ENCODE assay signal across 19 cellular contexts in genomic region chr6:107059606-107060005, GRCh38.
"Had no signal": no experiment of that assay in that cellular context is flagged by ENCODE, and none has a peak within 500 bp of the region (broad histone marks: within the 10 kb centered on the region; RNA-seq: fewer than 3 reads in every experiment).

No MANE protein-coding gene starts in this region.

- DNase-seq: effector memory CD8-positive, alpha-beta T cell; esophagus squamous epithelium; foreskin fibroblast; glutamatergic neuron; immature natural killer cell; naive thymus-derived CD4-positive, alpha-beta T cell; nephron progenitor cell; right lobe of liver; stimulated activated CD4-positive, alpha-beta T cell treated with anti-CD3 and anti-CD28 coated beads, Interleukin-4, amount 100 ng/mL, for 1 hour; stimulated activated CD8-positive, alpha-beta memory T cell treated with anti-CD3 and anti-CD28 coated beads, Interleukin-4, amount 100 ng/mL, for 48 hours; stimulated activated naive CD8-positive, alpha-beta T cell treated with anti-CD3 and anti-CD28 coated beads, Interleukin-15, Interleukin-2, amounts not matched to agents 100 U/mL and 50 U/mL, for 24 hours; thyroid gland; upper lobe of left lung; uterus had no signal

- H3K36me3 ChIP-seq: esophagus squamous epithelium, gastroesophageal sphincter, prostate gland, right lobe of liver, suprapubic skin, thyroid gland, upper lobe of left lung, uterus had no signal

- H2AFZ ChIP-seq: parathyroid adenoma had no signal

- H3K4me1 ChIP-seq: gastroesophageal sphincter, parathyroid adenoma, prostate gland, right lobe of liver, suprapubic skin, uterus had no signal

- H3K9me3 ChIP-seq: esophagus squamous epithelium, gastroesophageal sphincter, prostate gland, right lobe of liver, suprapubic skin, thyroid gland, upper lobe of left lung, uterus had no signal

- H3K4me3 Mint-ChIP-seq: effector memory CD8-positive, alpha-beta T cell; immature natural killer cell; nephron progenitor cell; stimulated activated effector memory CD8-positive, alpha-beta T cell treated with anti-CD3 and anti-CD28 coated beads, Interleukin-12 subunit alpha, Interleukin-12 subunit beta, amount 100 ng/mL, for 72 hours had no signal

- H3K27ac Mint-ChIP-seq: effector memory CD8-positive, alpha-beta T cell; naive thymus-derived CD4-positive, alpha-beta T cell; nephron progenitor cell; stimulated activated effector memory CD8-positive, alpha-beta T cell treated with anti-CD3 and anti-CD28 coated beads, Interleukin-12 subunit alpha, Interleukin-12 subunit beta, amount 100 ng/mL, for 72 hours had no signal

- H3K27me3 ChIP-seq: esophagus squamous epithelium, gastroesophageal sphincter, right lobe of liver, suprapubic skin, thyroid gland, upper lobe of left lung, uterus had no signal

- H3K36me3 Mint-ChIP-seq: immature natural killer cell; naive thymus-derived CD4-positive, alpha-beta T cell had no signal

- H3K4me3 ChIP-seq: esophagus squamous epithelium, gastroesophageal sphincter, prostate gland, right lobe of liver, suprapubic skin, thyroid gland, upper lobe of left lung, uterus had no signal

- H3K9me3 Mint-ChIP-seq: effector memory CD8-positive, alpha-beta T cell; immature natural killer cell; naive thymus-derived CD4-positive, alpha-beta T cell; stimulated activated effector memory CD8-positive, alpha-beta T cell treated with anti-CD3 and anti-CD28 coated beads, Interleukin-12 subunit alpha, Interleukin-12 subunit beta, amount 100 ng/mL, for 72 hours had no signal

- H3K27ac ChIP-seq: esophagus squamous epithelium, gastroesophageal sphincter, parathyroid adenoma, prostate gland, right lobe of liver, suprapubic skin, thyroid gland, upper lobe of left lung, uterus had no signal

- H3K79me2 ChIP-seq: parathyroid adenoma had no signal

- H3K27me3 Mint-ChIP-seq: effector memory CD8-positive, alpha-beta T cell; naive thymus-derived CD4-positive, alpha-beta T cell had no signal

- ATAC-seq: effector memory CD8-positive, alpha-beta T cell; gastroesophageal sphincter; naive thymus-derived CD4-positive, alpha-beta T cell; right lobe of liver; stimulated activated effector memory CD8-positive, alpha-beta T cell treated with anti-CD3 and anti-CD28 coated beads, Interleukin-12 subunit alpha, Interleukin-12 subunit beta, amount 100 ng/mL, for 72 hours; stimulated activated naive CD8-positive, alpha-beta T cell treated with anti-CD3 and anti-CD28 coated beads, Interleukin-15, Interleukin-2, amounts not matched to agents 100 U/mL and 50 U/mL, for 24 hours had no signal

- H3K9ac ChIP-seq: parathyroid adenoma had no signal
